Comparison of ENCODE assay signal across 33 cellular contexts in genomic region chr5:33411498-33411897, GRCh38. TPM values are rescaled to one million over a fixed set of nuclear protein-coding genes. Genes with fewer than 3 reads are reported as not detected.
DNase-seq lines count a peak whose midpoint lies in the region; ATAC-seq, FAIRE-seq and TF ChIP-seq lines count a peak whose summit lies in the region.
"Had no signal": no experiment of that assay in that cellular context is flagged by ENCODE, and none has a peak within 500 bp of the region (broad histone marks: within the 10 kb centered on the region; RNA-seq: fewer than 3 reads in every experiment).

No MANE protein-coding gene starts in this region.

- H3K9me2 ChIP-seq in SK-N-SH = no peaks in the 10 kb centered on the region

- no peak overlapping the region for H3K9ac ChIP-seq in SK-N-SH
- H3K9ac ChIP-seq: BLaER1; BLaER1 treated with 17β-estradiol and CSF1 and Interleukin-3, amounts not matched to agents 10 nM and 100 nM had no signal

- POLR2A ChIA-PET in SK-N-SH (lab: Yijun Ruan, JAX) = no interaction called here

- H3K4me2 ChIP-seq in SK-N-SH = no peak overlapping the region
- H3K4me2 ChIP-seq: A549; BLaER1; BLaER1 treated with 17β-estradiol and CSF1 and Interleukin-3, amounts not matched to agents 10 nM and 100 nM had no signal

- H4K20me1 ChIP-seq in SK-N-SH (ENCODE audit: insufficient read depth) = no peaks in the 10 kb centered on the region
- H4K20me1 ChIP-seq: BLaER1; BLaER1 treated with 17β-estradiol and CSF1 and Interleukin-3, amounts not matched to agents 10 nM and 100 nM had no signal

- TF ChIP-seq EP300 in SK-N-SH (IDR thresholded peaks at IDR 0.05; ENCODE audit: borderline replicate concordance in 1 of 2, low read depth in 1 of 2, low read length in 1 of 2) = peak in 1 of 2 experiments; percentile 40; a peak in 1 of 4 replicates

- no peak overlapping the region for H2AFZ ChIP-seq in SK-N-SH (ENCODE audit: low read depth)

- H3K79me2 ChIP-seq in SK-N-SH (ENCODE audit: insufficient read depth) = no peaks in the 10 kb centered on the region

- intact Hi-C loops in heart left ventricle (cut with DNase I) = loop anchor here in 2 of 10 donors (10.0 kb wide), 2 partner anchors 707 to 927 kb away; no protein-coding TSS in a partner anchor

- H3K36me3 ChIP-seq in SK-N-SH (replicated peaks in 1 of 2; ENCODE audit: control insufficient read depth in 1 of 2, insufficient read depth in 2 of 2, low read length in 1 of 2) (peaks cover 0 to 3% of the 10 kb centered on the region in 2 experiments), heart left ventricle (no peaks in the 10 kb centered on the region)
- H3K36me3 ChIP-seq: BE2C; BLaER1; BLaER1 treated with 17β-estradiol and CSF1 and Interleukin-3, amounts not matched to agents 10 nM and 100 nM had no signal

- no peak for FAIRE-seq in GM12891 (lab: Jason Lieb, UNC)
- FAIRE-seq: A204.1, A549, D721Med had no signal

- no peak for TF ChIP-seq RAD21 in SK-N-SH (IDR thresholded peaks at IDR 0.05; ENCODE audit: low read length)

- H3K9me3 ChIP-seq in SK-N-SH (no peaks in the 10 kb centered on the region), heart left ventricle (no peaks in the 10 kb centered on the region)
- H3K9me3 ChIP-seq: A549, BE2C, BLaER1, Caco-2 had no signal

- TF ChIP-seq CTCF in SK-N-SH (IDR thresholded peaks at IDR 0.05) = no peak
- TF ChIP-seq CTCF in heart left ventricle (IDR thresholded peaks at IDR 0.05) = no peak

- H3K27ac ChIP-seq in SK-N-SH (ENCODE audit: low read depth in 2 of 2, low read length in 1 of 2) (no peak overlapping the region), heart left ventricle (no peak overlapping the region)
- H3K27ac ChIP-seq: 22Rv1; A549; BLaER1; BLaER1 treated with 17β-estradiol and CSF1 and Interleukin-3, amounts not matched to agents 10 nM and 100 nM; C4-2B had no signal

- DNase-seq in SK-N-DZ (ENCODE audit: low spot score) (peak; percentile 90), SK-N-SH (no peak), islet precursor cell (no peak), GM12891 (ENCODE audit: insufficient read length, low spot score) (no peak), heart left ventricle (no peak)
- DNase-seq: 8988T; ACHN; AML-193; BE2C; C1 segment of cervical spinal cord; Caco-2; Calu3; CD4-positive, alpha-beta memory T cell; CD4-positive, alpha-beta T cell; CD4-positive, CD25-positive, alpha-beta regulatory T cell; CD8-positive, alpha-beta memory T cell; CD8-positive, alpha-beta T cell; COR-L47; DMS 273 treated with DMSO at 0.1 percent for 48 hours; DMS153; DMS53; DMS79; DMS79 treated with DMSO at 0.1 percent for 48 hours; DND-41; EL had no signal

- 33% methylated on average over 1 of the region's 1 CpG for WGBS in SK-N-SH (ENCODE audit: low lambda C conversion rate)
- 92 to 94% (median 93%) methylated on average over 1 of the region's 1 CpG for WGBS in heart left ventricle, 4 donors

- H3K27me3 ChIP-seq in SK-N-SH (ENCODE audit: insufficient read depth) = no peaks in the 10 kb centered on the region
- no peaks in the 10 kb centered on the region for H3K27me3 ChIP-seq in heart left ventricle
- H3K27me3 ChIP-seq: BE2C; BLaER1; BLaER1 treated with 17β-estradiol and CSF1 and Interleukin-3, amounts not matched to agents 10 nM and 100 nM had no signal

- peaks cover 10% of the 10 kb centered on the region for H3F3A ChIP-seq in SK-N-SH (replicated peaks; ENCODE audit: insufficient read depth)

- TF ChIP-seq POLR2A in GM12891 (IDR thresholded peaks at IDR 0.05; ENCODE audit: low read depth, low read length) = no peak
- TF ChIP-seq POLR2A in heart left ventricle (IDR thresholded peaks at IDR 0.05) = no peak

- H3K4me1 ChIP-seq in SK-N-SH (ENCODE audit: control insufficient read depth in 1 of 2, insufficient read depth in 2 of 2, low read depth in 1 of 2, low read length in 1 of 2) (peaks cover 0 to 4% of the 10 kb centered on the region in 2 experiments; a peak in 1 of 4 replicates), heart left ventricle (no peaks in the 10 kb centered on the region)
- H3K4me1 ChIP-seq: A549; BE2C; BLaER1; BLaER1 treated with 17β-estradiol and CSF1 and Interleukin-3, amounts not matched to agents 10 nM and 100 nM; Caco-2 had no signal

- CTCF ChIA-PET in SK-N-SH (lab: Yijun Ruan, JAX) = no interaction called here

- ATAC-seq in SK-N-SH treated with all-trans-retinoic acid at 6 μM for 48 hours (peak; percentile 3; the same call in 1 of the 3 replicates), heart left ventricle (no peak)
- ATAC-seq: A549; CD8-positive, alpha-beta T cell had no signal

- H3K4me3 ChIP-seq in SK-N-SH (ENCODE audit: low read depth in 2 of 2, low read length in 1 of 2) (no peak overlapping the region), heart left ventricle (no peak overlapping the region)
- H3K4me3 ChIP-seq: A549; BLaER1; BLaER1 treated with 17β-estradiol and CSF1 and Interleukin-3, amounts not matched to agents 10 nM and 100 nM had no signal

TF ChIP-seq in SK-N-SH, 30 proteins besides CTCF, POLR2A, EP300 and RAD21:
- TF ChIP-seq TCF12 (IDR thresholded peaks at IDR 0.05) = peak; percentile 63
- no peak for TF ChIP-seq MEF2A (IDR thresholded peaks at IDR 0.05; ENCODE audit: borderline replicate concordance, low read depth)
- TF ChIP-seq IRF3 (IDR thresholded peaks at IDR 0.05; ENCODE audit: low read depth, low read length) = no peak
TF ChIP-seq in SK-N-SH: peak in this region for 1.

TF ChIP-seq in SK-N-SH treated with all-trans-retinoic acid at 6 μM for 48 hours, 23 proteins besides CTCF, POLR2A, EP300 and RAD21:
- no peak for TF ChIP-seq ZC3H10 (CRISPR knock-in tag; IDR thresholded peaks at IDR 0.05)
- no peak for TF ChIP-seq ISL1 (CRISPR knock-in tag; IDR thresholded peaks at IDR 0.05)
- TF ChIP-seq ZNF70 (CRISPR knock-in tag; IDR thresholded peaks at IDR 0.05) = no peak
- TF ChIP-seq CSRNP3 (CRISPR knock-in tag; IDR thresholded peaks at IDR 0.05) = no peak
- no peak for TF ChIP-seq GLIS3 (CRISPR knock-in tag; IDR thresholded peaks at IDR 0.05)
- no peak for TF ChIP-seq ARNTL (CRISPR knock-in tag; IDR thresholded peaks at IDR 0.05; ENCODE audit: borderline replicate concordance, low read depth)
- no peak for TF ChIP-seq BACH2 (CRISPR knock-in tag; IDR thresholded peaks at IDR 0.05; ENCODE audit: borderline replicate concordance)
- no peak for TF ChIP-seq ZNF565 (CRISPR knock-in tag; conservative IDR thresholded peaks at IDR 0.05; ENCODE audit: low read depth)
- TF ChIP-seq ZFP3 (CRISPR knock-in tag; IDR thresholded peaks at IDR 0.05) = no peak
- no peak for TF ChIP-seq RARB (CRISPR knock-in tag; IDR thresholded peaks at IDR 0.05)

TF ChIP-seq in GM12891, 5 proteins besides CTCF, POLR2A, EP300 and RAD21:
- TF ChIP-seq SPI1 (IDR thresholded peaks at IDR 0.05; ENCODE audit: low read depth, low read length) = no peak
- TF ChIP-seq POLR2AphosphoS5 (IDR thresholded peaks at IDR 0.05; ENCODE audit: low read depth, low read length) = no peak
- no peak for TF ChIP-seq TAF1 (IDR thresholded peaks at IDR 0.05; ENCODE audit: low read depth, low read length)

RNA-seq across cellular contexts. Expression of gene TARS1, which starts 29.3 kb away (rescaled TPM):
- 253 and 271 TPM in 2 replicates for polyA plus RNA-seq in SK-N-DZ (2014; cell fraction: cytosol; rRNA removed)
- 164 and 175 TPM in 2 replicates for polyA plus RNA-seq in SK-N-DZ (2014; cell fraction: nucleus; rRNA removed)
- 58.4 and 74.1 TPM in 2 replicates for polyA plus RNA-seq in SK-N-SH (2012; rRNA removed)
- polyA plus RNA-seq in SK-N-SH (2012; cell fraction: cytosol; rRNA removed) = 79.7 and 97.9 TPM in 2 replicates
- polyA plus RNA-seq in SK-N-SH (2012; cell fraction: nucleus; rRNA removed) = 40.2 and 75.3 TPM in 2 replicates
- 127 TPM for polyA plus RNA-seq in GM12891 (2012; ENCODE audit: low read depth, missing spikeins)
- total RNA-seq in heart left ventricle = 10 to 100 TPM; 58.1 to 79.7 (median 71.9) TPM
- polyA plus RNA-seq in heart left ventricle = 10 to 100 TPM; 65.5 to 91.0 TPM
